ENCODE assay signal across 1 cellular context in the genomic region with DNA sequence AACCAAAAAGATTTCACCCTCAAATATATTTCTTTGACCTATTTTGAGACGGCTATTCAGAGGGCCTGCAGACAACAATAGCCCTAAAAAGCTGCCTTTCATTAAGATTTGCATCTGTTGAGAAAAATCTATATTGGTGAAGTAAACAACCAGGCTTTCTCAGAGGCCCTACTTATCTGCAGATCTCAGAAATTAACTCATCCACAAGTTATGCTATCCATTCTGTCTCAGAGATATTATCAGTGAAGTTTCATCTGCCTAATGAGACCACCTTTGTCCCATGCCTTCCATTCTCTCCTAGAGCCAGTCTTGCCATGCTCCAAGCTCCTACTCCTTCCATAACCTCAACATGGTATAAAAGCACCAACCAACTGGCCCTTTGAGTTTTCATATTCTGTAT.
A peak's percentile ranks its signal among the peaks of the same experiment; 100 is the strongest.
TF ChIP-seq lines count a peak whose summit lies in the region.

No MANE protein-coding gene starts in this region.

TF ChIP-seq in SK-N-SH, 30 proteins besides CTCF, POLR2A, EP300 and RAD21 (continued from another document):
- TF ChIP-seq TEAD4 (IDR thresholded peaks at IDR 0.05; ENCODE audit: borderline replicate concordance, insufficient read depth) = 0 out of 2 replicates have a peak, but pooled peaks have one; percentile 24
- TF ChIP-seq, protein P1, sequence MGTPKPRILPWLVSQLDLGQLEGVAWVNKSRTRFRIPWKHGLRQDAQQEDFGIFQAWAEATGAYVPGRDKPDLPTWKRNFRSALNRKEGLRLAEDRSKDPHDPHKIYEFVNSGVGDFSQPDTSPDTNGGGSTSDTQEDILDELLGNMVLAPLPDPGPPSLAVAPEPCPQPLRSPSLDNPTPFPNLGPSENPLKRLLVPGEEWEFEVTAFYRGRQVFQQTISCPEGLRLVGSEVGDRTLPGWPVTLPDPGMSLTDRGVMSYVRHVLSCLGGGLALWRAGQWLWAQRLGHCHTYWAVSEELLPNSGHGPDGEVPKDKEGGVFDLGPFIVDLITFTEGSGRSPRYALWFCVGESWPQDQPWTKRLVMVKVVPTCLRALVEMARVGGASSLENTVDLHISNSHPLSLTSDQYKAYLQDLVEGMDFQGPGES (IDR thresholded peaks at IDR 0.05; ENCODE audit: low read depth, low read length) = no peak
- TF ChIP-seq USF1 (IDR thresholded peaks at IDR 0.05; ENCODE audit: borderline replicate concordance, low read depth) = no peak
- TF ChIP-seq GATA2 (CRISPR knock-in tag; IDR thresholded peaks at IDR 0.05) = peak; percentile 88
- TF ChIP-seq FOXJ3 (CRISPR knock-in tag; IDR thresholded peaks at IDR 0.05) = no peak
- peak; percentile 50 for TF ChIP-seq TCF12 (IDR thresholded peaks at IDR 0.05)
- no peak for TF ChIP-seq REST (IDR thresholded peaks at IDR 0.05; ENCODE audit: low read depth, low read length)
- no peak for TF ChIP-seq MEF2A (IDR thresholded peaks at IDR 0.05; ENCODE audit: borderline replicate concordance, low read depth)
- TF ChIP-seq YY1 (IDR thresholded peaks at IDR 0.05; ENCODE audit: low read depth) = no peak
- TF ChIP-seq SIN3A (IDR thresholded peaks at IDR 0.05; ENCODE audit: borderline replicate concordance, low read depth, low read length) = no peak
- TF ChIP-seq, protein P2, sequence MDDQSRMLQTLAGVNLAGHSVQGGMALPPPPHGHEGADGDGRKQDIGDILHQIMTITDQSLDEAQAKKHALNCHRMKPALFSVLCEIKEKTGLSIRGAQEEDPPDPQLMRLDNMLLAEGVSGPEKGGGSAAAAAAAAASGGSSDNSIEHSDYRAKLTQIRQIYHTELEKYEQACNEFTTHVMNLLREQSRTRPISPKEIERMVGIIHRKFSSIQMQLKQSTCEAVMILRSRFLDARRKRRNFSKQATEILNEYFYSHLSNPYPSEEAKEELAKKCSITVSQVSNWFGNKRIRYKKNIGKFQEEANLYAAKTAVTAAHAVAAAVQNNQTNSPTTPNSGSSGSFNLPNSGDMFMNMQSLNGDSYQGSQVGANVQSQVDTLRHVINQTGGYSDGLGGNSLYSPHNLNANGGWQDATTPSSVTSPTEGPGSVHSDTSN (IDR thresholded peaks at IDR 0.05) = peak; percentile 25; the same call in 1 of the 2 replicates
- no peak for TF ChIP-seq ELF1 (IDR thresholded peaks at IDR 0.05)
- no peak for TF ChIP-seq MXI1 (IDR thresholded peaks at IDR 0.05; ENCODE audit: low read depth, low read length)
- TF ChIP-seq TAF1 (IDR thresholded peaks at IDR 0.05; ENCODE audit: borderline replicate concordance, low read depth, low read length) = no peak
